Comparison of ENCODE assay signal across 18 cellular contexts in genomic region chr2:147356157-147356556, GRCh38.
DNase-seq lines count a peak whose midpoint lies in the region; ATAC-seq and TF ChIP-seq lines count a peak whose summit lies in the region.
"Had no signal": no experiment of that assay in that cellular context is flagged by ENCODE, and none has a peak within 500 bp of the region (broad histone marks: within the 10 kb centered on the region; RNA-seq: fewer than 3 reads in every experiment).

No MANE protein-coding gene starts in this region.

- H3K9me3 ChIP-seq in DND-41 (ENCODE audit: insufficient read depth, low read length, severe bottlenecking) (no peaks in the 10 kb centered on the region), spleen (no peaks in the 10 kb centered on the region)
- H3K9me3 ChIP-seq: BLaER1 treated with 17β-estradiol and CSF1 and Interleukin-3, amounts not matched to agents 10 nM and 100 nM had no signal

- ATAC-seq in DND-41 (ENCODE audit: insufficient read depth, low read depth) (0 out of 3 replicates have a peak, but pooled peaks have one; percentile 53), GM23338 (no peak), GM21423 (IDR thresholded peaks at IDR 0.05; ENCODE audit: unreplicated experiment) (no peak)

- no peaks in the 10 kb centered on the region for H4K20me1 ChIP-seq in DND-41 (ENCODE audit: insufficient read depth, low read length)
- no peaks in the 10 kb centered on the region for H4K20me1 ChIP-seq in GM23338 (replicated peaks; ENCODE audit: insufficient read depth)
- H4K20me1 ChIP-seq: BLaER1 treated with 17β-estradiol and CSF1 and Interleukin-3, amounts not matched to agents 10 nM and 100 nM had no signal

- H3K9ac ChIP-seq in DND-41 (ENCODE audit: low read depth, low read length) = no peak overlapping the region
- H3K9ac ChIP-seq: BLaER1 treated with 17β-estradiol and CSF1 and Interleukin-3, amounts not matched to agents 10 nM and 100 nM had no signal

- H3K36me3 Mint-ChIP-seq in GM23338 (ENCODE audit: low read depth) (no peaks in the 10 kb centered on the region), immature natural killer cell (peaks cover 0 to 3% (median 0%) of the 10 kb centered on the region in 3 donors)
- H3K36me3 Mint-ChIP-seq in activated CD4-positive, alpha-beta memory T cell treated with anti-CD3 and anti-CD28 coated beads, Interleukin-2, amount 10 ng/mL, durations not matched to agents 7 days and 5 days (ENCODE audit: low read depth) = no peaks in the 10 kb centered on the region

- peaks cover 8% of the 10 kb centered on the region for H3K4me1 Mint-ChIP-seq in GM23338
- H3K4me1 Mint-ChIP-seq in activated CD4-positive, alpha-beta memory T cell treated with anti-CD3 and anti-CD28 coated beads, Interleukin-2, amount 10 ng/mL, durations not matched to agents 7 days and 5 days = peaks cover 8% of the 10 kb centered on the region
- H3K4me1 Mint-ChIP-seq in immature natural killer cell = peaks cover 14 to 16% of the 10 kb centered on the region in 2 donors

- no peak for TF ChIP-seq CTCF in DND-41 (IDR thresholded peaks at IDR 0.05; ENCODE audit: borderline replicate concordance, extremely low read depth, low read length, poor library complexity, severe bottlenecking)
- TF ChIP-seq CTCF in GM23338 (conservative IDR thresholded peaks at IDR 0.05; ENCODE audit: low read depth in 2 of 2) = no peak
- TF ChIP-seq CTCF in spleen (IDR thresholded peaks at IDR 0.05 in 8 of 11, conservative IDR thresholded peaks at IDR 0.05 in 3 of 11) = no peak

- 55 to 75% (median 64%) methylated on average over 4 of the region's 4 CpGs for WGBS in spleen, 5 donors

- H3K27ac ChIP-seq in DND-41 (ENCODE audit: low read length) = no peak overlapping the region
- no peak overlapping the region for H3K27ac ChIP-seq in GM23338 (ENCODE audit: low read depth)
- no peak overlapping the region for H3K27ac ChIP-seq in spleen
- H3K27ac ChIP-seq: BLaER1 treated with 17β-estradiol and CSF1 and Interleukin-3, amounts not matched to agents 10 nM and 100 nM had no signal

- DNase-seq in DND-41 (peak; percentile 12), GM23338 (ENCODE audit: low spot score) (no peak), immature natural killer cell (peak; percentile 28 to 50 (median 45)), NCI-H2029 treated with DMSO at 0.1 percent for 48 hours (lab: John Stamatoyannopoulos, UW) (no peak), spleen (no peak), mesenteric fat pad (ENCODE audit: low spot score) (no peak)
- peak; percentile 30 for DNase-seq in activated CD4-positive, alpha-beta memory T cell treated with anti-CD3 and anti-CD28 coated beads, Interleukin-2, amount 10 ng/mL, durations not matched to agents 7 days and 5 days
- DNase-seq: DMS 273 treated with DMSO at 0.1 percent for 48 hours, GF-D8, GOT3, IMR-90, Karpas-422, NCI-H1105 treated with DMSO at 0.1 percent for 48 hours, NCI-H1694 treated with DMSO at 0.1 percent for 48 hours, NCI-H226, NCI-H524 treated with DMSO at 0.1 percent for 48 hours had no signal

- H3F3A ChIP-seq in GM23338 (replicated peaks; ENCODE audit: low read depth) = no peaks in the 10 kb centered on the region

- CTCF ChIA-PET in activated CD4-positive, alpha-beta memory T cell treated with anti-CD3 and anti-CD28 coated beads, Interleukin-2, amount 10 ng/mL, durations not matched to agents 7 days and 5 days (lab: Charles Lee) = no interaction called here

- H3K79me2 ChIP-seq in DND-41 (ENCODE audit: insufficient read depth, low read length) = no peaks in the 10 kb centered on the region
- H3K79me2 ChIP-seq in GM23338 (replicated peaks; ENCODE audit: insufficient read depth) = no peaks in the 10 kb centered on the region

- H3K36me3 ChIP-seq in DND-41 (ENCODE audit: insufficient read depth, low read length) (no peaks in the 10 kb centered on the region), GM23338 (ENCODE audit: insufficient read depth) (no peaks in the 10 kb centered on the region), spleen (no peaks in the 10 kb centered on the region)
- H3K36me3 ChIP-seq: BLaER1 treated with 17β-estradiol and CSF1 and Interleukin-3, amounts not matched to agents 10 nM and 100 nM had no signal

- H3K27me3 Mint-ChIP-seq in GM23338 (ENCODE audit: insufficient read depth, low read depth, poor library complexity) (no peaks in the 10 kb centered on the region), immature natural killer cell (ENCODE audit: low read depth in 3 of 3) (peaks cover 0 to 2% (median 0%) of the 10 kb centered on the region in 3 donors)
- peaks cover 8% of the 10 kb centered on the region for H3K27me3 Mint-ChIP-seq in activated CD4-positive, alpha-beta memory T cell treated with anti-CD3 and anti-CD28 coated beads, Interleukin-2, amount 10 ng/mL, durations not matched to agents 7 days and 5 days

- intact Hi-C loops in spleen (cut with DNase I; ENCODE audit: low total_unique reads) = no loop called here

- POLR2A ChIA-PET in activated CD4-positive, alpha-beta memory T cell treated with anti-CD3 and anti-CD28 coated beads, Interleukin-2, amount 10 ng/mL, durations not matched to agents 7 days and 5 days (lab: Charles Lee) = no interaction called here

- H2AFZ ChIP-seq in DND-41 (ENCODE audit: low read depth, low read length) (peak overlapping the region; percentile 41; the same call in 1 of the 2 replicates), GM23338 (0 out of 2 replicates have a peak overlapping the region, but pooled peaks have one; percentile 35)

- H3K4me3 Mint-ChIP-seq in GM23338 (no peak overlapping the region), immature natural killer cell (peak overlapping the region in 2 of 5 donors; percentile 28 to 47)
- H3K4me3 Mint-ChIP-seq in activated CD4-positive, alpha-beta memory T cell treated with anti-CD3 and anti-CD28 coated beads, Interleukin-2, amount 10 ng/mL, durations not matched to agents 7 days and 5 days = no peak overlapping the region

- no peak for TF ChIP-seq POLR2A in spleen (IDR thresholded peaks at IDR 0.05)

- no peak overlapping the region for H3K4me2 ChIP-seq in DND-41 (ENCODE audit: insufficient read depth, low read length)
- no peak overlapping the region for H3K4me2 ChIP-seq in GM23338
- H3K4me2 ChIP-seq: BLaER1 treated with 17β-estradiol and CSF1 and Interleukin-3, amounts not matched to agents 10 nM and 100 nM had no signal

- H3K4me1 ChIP-seq in DND-41 (ENCODE audit: insufficient read depth, low read length) (no peaks in the 10 kb centered on the region), GM23338 (ENCODE audit: insufficient read depth) (no peaks in the 10 kb centered on the region; the same call in 1 of the 2 replicates), spleen (no peaks in the 10 kb centered on the region)

- H3K9me2 ChIP-seq in GM23338 (ENCODE audit: insufficient read depth) = no peaks in the 10 kb centered on the region

- H3K4me3 ChIP-seq in DND-41 (ENCODE audit: low read depth in 1 of 2, low read length in 2 of 2) (no peak overlapping the region), GM23338 (no peak overlapping the region), spleen (no peak overlapping the region)
- H3K4me3 ChIP-seq: BLaER1 treated with 17β-estradiol and CSF1 and Interleukin-3, amounts not matched to agents 10 nM and 100 nM had no signal

- H3K27ac Mint-ChIP-seq in GM23338 (no peak overlapping the region), immature natural killer cell (peak overlapping the region; percentile 18 to 83 (median 44))
- no peak overlapping the region for H3K27ac Mint-ChIP-seq in activated CD4-positive, alpha-beta memory T cell treated with anti-CD3 and anti-CD28 coated beads, Interleukin-2, amount 10 ng/mL, durations not matched to agents 7 days and 5 days

- H3K9me3 Mint-ChIP-seq in GM23338 (no peaks in the 10 kb centered on the region), immature natural killer cell (no peaks in the 10 kb centered on the region)
- peaks cover 4% of the 10 kb centered on the region for H3K9me3 Mint-ChIP-seq in activated CD4-positive, alpha-beta memory T cell treated with anti-CD3 and anti-CD28 coated beads, Interleukin-2, amount 10 ng/mL, durations not matched to agents 7 days and 5 days

- H3K27me3 ChIP-seq in DND-41 (ENCODE audit: insufficient read depth, low read length, poor library complexity) (no peaks in the 10 kb centered on the region), GM23338 (ENCODE audit: insufficient read depth) (no peaks in the 10 kb centered on the region), spleen (replicated peaks in 1 of 7) (no peaks in the 10 kb centered on the region)
- H3K27me3 ChIP-seq: BLaER1 treated with 17β-estradiol and CSF1 and Interleukin-3, amounts not matched to agents 10 nM and 100 nM had no signal

TF ChIP-seq in GM23338, 12 proteins besides CTCF, POLR2A, EP300 and RAD21 (continues in another document):
- TF ChIP-seq JUNB (IDR thresholded peaks at IDR 0.05; ENCODE audit: unreplicated experiment) = no peak
- TF ChIP-seq ETS1 (IDR thresholded peaks at IDR 0.05) = no peak

Comparison
In these comparisons a context has a peak if more than half of its experiments do, and no peak if none do; other contexts are left out.
1. DNase-seq: peak in DND-41 (single experiment), activated CD4-positive, alpha-beta memory T cell treated with anti-CD3 and anti-CD28 coated beads, Interleukin-2, amount 10 ng/mL, durations not matched to agents 7 days and 5 days (single experiment) and immature natural killer cell (3 of 3); none in GM23338 (single experiment), NCI-H2029 treated with DMSO at 0.1 percent for 48 hours (single experiment), spleen (single experiment) and mesenteric fat pad (single experiment).
2. H3K27ac Mint-ChIP-seq: peak in immature natural killer cell (6 of 6); none in GM23338 (single experiment) and activated CD4-positive, alpha-beta memory T cell treated with anti-CD3 and anti-CD28 coated beads, Interleukin-2, amount 10 ng/mL, durations not matched to agents 7 days and 5 days (single experiment).